16 cellular contexts compared by ENCODE assay signal in the genomic region with DNA sequence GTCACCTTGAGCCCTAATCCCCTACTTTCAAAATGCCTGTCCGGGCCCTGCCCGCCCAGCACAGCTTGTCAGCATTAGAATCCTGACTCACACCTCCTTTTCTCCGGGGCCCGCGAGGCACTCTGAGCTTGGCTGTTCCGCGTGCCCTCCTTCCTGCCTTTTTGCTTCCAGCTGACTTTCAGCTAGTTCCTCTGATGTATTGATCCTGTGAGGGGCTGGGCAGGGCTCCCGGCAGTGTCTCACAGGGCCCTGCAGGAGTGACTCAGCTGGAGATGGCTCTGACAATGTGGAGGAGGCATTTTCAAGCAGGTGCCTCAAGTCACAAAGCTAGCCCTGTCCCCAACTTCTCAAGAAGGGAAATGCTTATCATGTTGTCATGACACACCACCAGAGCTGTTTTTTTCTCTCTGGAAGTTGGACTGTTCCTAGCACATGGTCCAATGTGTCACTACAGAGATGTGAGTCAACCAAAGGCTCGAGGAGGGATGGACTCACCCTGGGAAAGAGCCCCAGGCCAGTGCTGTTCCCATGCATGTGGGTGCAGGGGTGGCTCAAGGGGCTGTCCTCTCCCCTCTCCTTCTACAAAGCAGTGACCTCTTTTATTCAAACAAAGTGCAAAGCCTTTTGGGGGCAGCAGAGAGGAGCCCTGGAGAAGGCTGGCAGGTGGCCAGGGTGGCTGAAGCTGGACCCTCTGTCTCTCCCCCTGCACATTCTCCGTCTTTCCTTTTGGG. TPM values are rescaled to one million over a fixed set of nuclear protein-coding genes. Genes with fewer than 3 reads are reported as not detected.
DNase-seq lines count a peak whose midpoint lies in the region; ATAC-seq and TF ChIP-seq lines count a peak whose summit lies in the region.
"Had no signal": no experiment of that assay in that cellular context is flagged by ENCODE, and none has a peak within 500 bp of the region (broad histone marks: within the 10 kb centered on the region; RNA-seq: fewer than 3 reads in every experiment).

No MANE protein-coding gene starts in this region.

- H3K56ac ChIP-seq in H9 (ENCODE audit: insufficient read length, low read depth, low read length) = no peak overlapping the region

- H3K9me3 Mint-ChIP-seq in H9 = no peaks in the 10 kb centered on the region
- H3K9me3 Mint-ChIP-seq: naive B cell had no signal

- H3K36me3 ChIP-seq in hepatocyte (replicated peaks; ENCODE audit: insufficient read depth, low read depth) (no peaks in the 10 kb centered on the region), suprapubic skin (no peaks in the 10 kb centered on the region), MG63 (no peaks in the 10 kb centered on the region)

- peaks cover 4% of the 10 kb centered on the region for H4K20me1 ChIP-seq in H9 (ENCODE audit: control insufficient read depth, insufficient read depth, insufficient read length)
- H4K20me1 ChIP-seq in hepatocyte (ENCODE audit: insufficient read depth, poor library complexity, severe bottlenecking) = no peaks in the 10 kb centered on the region

- no peaks in the 10 kb centered on the region for H3K23me2 ChIP-seq in H9 (ENCODE audit: insufficient read length, low read depth, low read length, poor library complexity, severe bottlenecking)

- no peak overlapping the region for H3K4ac ChIP-seq in H9 (ENCODE audit: low read depth, low read length)

- H3K27ac ChIP-seq in H9 (ENCODE audit: insufficient read length, low read depth, low read length) = no peak overlapping the region
- H3K27ac ChIP-seq in hepatocyte = peak overlapping the region; percentile 44
- H3K27ac ChIP-seq in suprapubic skin = no peak overlapping the region
- H3K27ac ChIP-seq: C4-2B had no signal

- H3K4me2 ChIP-seq in H9 (ENCODE audit: insufficient read depth, insufficient read length, low read length) (no peak overlapping the region), hepatocyte (no peak overlapping the region)

- H3K27ac Mint-ChIP-seq in H9 = peak overlapping the region; percentile 76 to 94 (median 81)

- no peak for TF ChIP-seq POLR2A in suprapubic skin (IDR thresholded peaks at IDR 0.05)

- no peaks in the 10 kb centered on the region; the same call in 1 of the 2 replicates for H3K27me3 Mint-ChIP-seq in H9 (ENCODE audit: low read depth)

- no peak overlapping the region for H4K8ac ChIP-seq in H9 (replicated peaks; ENCODE audit: insufficient read length, low read depth, low read length)

- H3K18ac ChIP-seq in H9 (ENCODE audit: insufficient read length, low read depth, low read length) = no peak overlapping the region

- peaks cover 3% of the 10 kb centered on the region; the same call in 1 of the 2 replicates for H3K4me1 ChIP-seq in H9 (ENCODE audit: insufficient read depth, low read length)
- peaks cover 7% of the 10 kb centered on the region for H3K4me1 ChIP-seq in hepatocyte (ENCODE audit: insufficient read depth)
- H3K4me1 ChIP-seq in suprapubic skin = no peaks in the 10 kb centered on the region

- H3K9me3 ChIP-seq in H9 (ENCODE audit: control insufficient read depth, low read depth, low read length) (no peaks in the 10 kb centered on the region), hepatocyte (ENCODE audit: low read depth) (no peaks in the 10 kb centered on the region), suprapubic skin (no peaks in the 10 kb centered on the region), MG63 (no peaks in the 10 kb centered on the region)

- H4K91ac ChIP-seq in H9 (ENCODE audit: insufficient read length, low read depth, low read length) = no peak overlapping the region

- peaks cover 49 to 56% of the 10 kb centered on the region in 2 experiments for H3K4me1 Mint-ChIP-seq in H9

- H3K9ac ChIP-seq in H9 (ENCODE audit: extremely low read depth, insufficient read length, low read length) = no peak overlapping the region

- no peak overlapping the region for H2BK12ac ChIP-seq in H9 (ENCODE audit: insufficient read length, low read depth, low read length)

- TF ChIP-seq EP300 in suprapubic skin (IDR thresholded peaks at IDR 0.05) = no peak

- no peak overlapping the region; the same call in 1 of the 2 replicates for H3K14ac ChIP-seq in H9 (ENCODE audit: insufficient read depth, low read length)

- H4K5ac ChIP-seq in H9 (ENCODE audit: insufficient read length, low read depth, low read length) = no peak overlapping the region

- no peak for ATAC-seq in HG03378 (IDR thresholded peaks at IDR 0.05; ENCODE audit: unreplicated experiment)
- ATAC-seq: Right ventricle myocardium inferior had no signal

- H2BK20ac ChIP-seq in H9 (ENCODE audit: low read depth, low read length, poor library complexity, severe bottlenecking) = no peak overlapping the region

- H3T11ph ChIP-seq in H9 (ENCODE audit: low read length) = no peak overlapping the region

- no peak overlapping the region for H2BK5ac ChIP-seq in H9 (ENCODE audit: insufficient read length, low read length)

- no peaks in the 10 kb centered on the region for H3K27me3 ChIP-seq in H9 (ENCODE audit: insufficient read depth, low read length)
- H3K27me3 ChIP-seq in hepatocyte = no peaks in the 10 kb centered on the region
- peaks cover 9% of the 10 kb centered on the region for H3K27me3 ChIP-seq in suprapubic skin
- no peaks in the 10 kb centered on the region for H3K27me3 ChIP-seq in MG63

- H3K23ac ChIP-seq in H9 (ENCODE audit: insufficient read length, low read depth, low read length) = no peak overlapping the region

- H3K36me3 Mint-ChIP-seq in H9 (ENCODE audit: insufficient read depth in 1 of 3, low read depth in 3 of 3) = peaks cover 27 to 84% (median 82%) of the 10 kb centered on the region in 3 experiments
- H3K36me3 Mint-ChIP-seq: naive B cell had no signal

- no peak overlapping the region; a peak in 1 of 5 replicates for H3K4me3 Mint-ChIP-seq in H9
- H3K4me3 Mint-ChIP-seq: naive B cell had no signal

- TF ChIP-seq CTCF in H9 (conservative IDR thresholded peaks at IDR 0.05) (no peak; the same call in 2 of the 3 replicates), hepatocyte (IDR thresholded peaks at IDR 0.05; ENCODE audit: poor library complexity) (no peak), suprapubic skin (IDR thresholded peaks at IDR 0.05) (no peak), GM13977 (IDR thresholded peaks at IDR 0.05; ENCODE audit: extremely low read depth, insufficient read depth, missing control alignments) (no peak)

- no peak overlapping the region for H2AK5ac ChIP-seq in H9 (ENCODE audit: insufficient read length, low read length)

- WGBS in H9 (ENCODE audit: extremely low coverage, insufficient read length, low lambda C conversion rate) = no CpG with 5 or more reads among the region's 10 CpGs
- 72% methylated on average over 10 of the region's 10 CpGs for WGBS in hepatocyte (ENCODE audit: low lambda C conversion rate, missing lambda C conversion rate)
- WGBS in suprapubic skin = 44% methylated on average over 9 of the region's 10 CpGs

- no peak overlapping the region for H2BK15ac ChIP-seq in H9 (ENCODE audit: low read depth, low read length)

- no peak overlapping the region for H2BK120ac ChIP-seq in H9 (ENCODE audit: low read depth, low read length, poor library complexity, severe bottlenecking)

- in situ Hi-C loops in GM13977 (cut with MboI; ENCODE audit: low pct_unique_long_range_greater_than_20kb, low sequenced_read_pairs, unreplicated experiment) = no loop called here

- H3K79me1 ChIP-seq in H9 (ENCODE audit: insufficient read depth, low read depth, low read length, poor library complexity, severe bottlenecking) = peaks cover 2% of the 10 kb centered on the region

- H3K9me2 ChIP-seq in hepatocyte (replicated peaks; ENCODE audit: insufficient read depth) = no peaks in the 10 kb centered on the region

- H3K79me2 ChIP-seq in H9 (ENCODE audit: insufficient read depth, low read length) = no peaks in the 10 kb centered on the region
- H3K79me2 ChIP-seq in hepatocyte = no peaks in the 10 kb centered on the region

- H2AFZ ChIP-seq in H9 (ENCODE audit: low read length) (no peak overlapping the region), hepatocyte (no peak overlapping the region)

- DNase-seq in AG08396 (ENCODE audit: low spot score) (peak; percentile 37), H9 (no peak), UCSD-AML1 (lab: John Stamatoyannopoulos, UW; ENCODE audit: unreplicated experiment) (peak; percentile 44), hepatocyte (ENCODE audit: low spot score) (peak; percentile 21), suprapubic skin (ENCODE audit: low spot score in 2 of 2) (no peak), MG63 (no peak), GM13977 (ENCODE audit: low spot score) (no peak)
- DNase-seq: activated CD4-positive, alpha-beta T cell treated with anti-CD3 and anti-CD28 coated beads for 4 hours; activated naive CD4-positive, alpha-beta T cell treated with Interleukin-2 at 50 U/mL for 16 hours; effector CD8-positive, alpha-beta T cell; naive B cell; NCI-H2029; stimulated activated naive CD4-positive, alpha-beta T cell treated with Interleukin-2 at 50 U/mL for 16 hours had no signal

- H3K4me3 ChIP-seq in hepatocyte = no peak overlapping the region
- H3K4me3 ChIP-seq in suprapubic skin = no peak overlapping the region
- no peak overlapping the region for H3K4me3 ChIP-seq in MG63

RNA-seq across cellular contexts. Expression of a gene that starts 30.6 kb away (rescaled TPM):
- total RNA-seq in H9 (2021) (71.2 and 77.2 TPM in 2 replicates), hepatocyte (1.2 and 2.2 TPM in 2 replicates), suprapubic skin (under 1 TPM in 1 of 4 donors, not detected in 3; 0.23 TPM)
- 1.3 and 2.6 TPM in 2 replicates for polyA plus RNA-seq in hepatocyte
- not detected in 2 replicates for total RNA-seq in MG63 (2014; rRNA removed; shearing (Covaris generic); ENCODE audit: low replicate concordance)
- total RNA-seq: Right ventricle myocardium inferior had no signal

Comparison
In these comparisons a context has a peak if more than half of its experiments do, and no peak if none do; other contexts are left out.
1. DNase-seq: peak in AG08396 (single experiment), UCSD-AML1 (single experiment) and hepatocyte (single experiment); none in H9 (single experiment), suprapubic skin (0 of 2), MG63 (single experiment) and GM13977 (single experiment).
2. RNA of a gene that starts 30.6 kb away (total RNA-seq): 71.2 to 77.2 TPM in H9; 1.2 to 2.2 TPM in hepatocyte, 0.23 TPM in suprapubic skin and not detected in MG63; every median in the first group is over 10 times any median in the second.